ENCODE assay signal across 15 cellular contexts in the genomic region with DNA sequence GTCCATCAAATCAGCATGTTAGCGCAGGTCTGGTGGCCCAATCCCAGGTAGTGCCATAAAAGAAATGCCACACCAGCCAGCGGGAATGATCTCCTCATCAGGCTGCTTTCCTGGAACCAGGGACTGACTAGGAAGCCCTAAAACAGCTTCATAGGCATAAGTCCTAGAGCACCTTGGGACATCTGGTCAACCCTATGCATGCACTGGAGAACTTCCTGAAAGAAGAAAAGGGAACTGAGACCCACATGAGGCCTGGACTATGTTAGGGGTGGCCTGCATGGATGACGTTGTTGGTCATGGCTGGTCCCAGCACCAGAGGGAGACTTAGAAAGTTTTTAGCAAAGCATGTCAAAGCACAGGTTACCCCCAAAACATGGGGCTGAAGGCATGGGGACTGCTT. TPM values are rescaled to one million over a fixed set of nuclear protein-coding genes. Genes with fewer than 3 reads are reported as not detected.
A peak's percentile ranks its signal among the peaks of the same experiment; 100 is the strongest.
DNase-seq lines count a peak whose midpoint lies in the region; ATAC-seq, FAIRE-seq and TF ChIP-seq lines count a peak whose summit lies in the region.
"Had no signal": no experiment of that assay in that cellular context is flagged by ENCODE, and none has a peak within 500 bp of the region (broad histone marks: within the 10 kb centered on the region; RNA-seq: fewer than 3 reads in every experiment).

No MANE protein-coding gene starts in this region.

- peaks cover 40% of the 10 kb centered on the region for H3K4me1 Mint-ChIP-seq in dendritic cell treated with granulocyte-macrophage colony-stimulating factor and Interleukin-4, amounts not matched to agents 40 ng/mL and 50 ng/mL, for 4 days (ENCODE audit: low read depth)
- H3K4me1 Mint-ChIP-seq: activated naive CD4-positive, alpha-beta T cell treated with anti-CD3 and anti-CD28 coated beads, Interleukin-2, amount 10 ng/mL, durations not matched to agents 7 days and 5 days had no signal

- no peak for FAIRE-seq in H54 (lab: Jason Lieb, UNC)
- FAIRE-seq: G401.6 had no signal

- TF ChIP-seq POLR2A in GM18505 (IDR thresholded peaks at IDR 0.05; ENCODE audit: borderline replicate concordance, extremely low read depth, insufficient read depth, insufficient read length) (no peak), H54 (IDR thresholded peaks at IDR 0.05; ENCODE audit: low read depth, low read length) (no peak)

- H3K9me3 Mint-ChIP-seq in dendritic cell treated with granulocyte-macrophage colony-stimulating factor and Interleukin-4, amounts not matched to agents 40 ng/mL and 50 ng/mL, for 4 days: no peaks in the 10 kb centered on the region
- H3K9me3 Mint-ChIP-seq: activated naive CD4-positive, alpha-beta T cell treated with anti-CD3 and anti-CD28 coated beads, Interleukin-2, amount 10 ng/mL, durations not matched to agents 7 days and 5 days; T-cell had no signal

- peak overlapping the region; percentile 98 for H3K27ac Mint-ChIP-seq in dendritic cell treated with granulocyte-macrophage colony-stimulating factor and Interleukin-4, amounts not matched to agents 40 ng/mL and 50 ng/mL, for 4 days
- H3K27ac Mint-ChIP-seq: activated naive CD4-positive, alpha-beta T cell treated with anti-CD3 and anti-CD28 coated beads, Interleukin-2, amount 10 ng/mL, durations not matched to agents 7 days and 5 days; HFFc6; T-cell had no signal

- ATAC-seq in GM18505 (IDR thresholded peaks at IDR 0.05; ENCODE audit: unreplicated experiment): peak; percentile 82
- ATAC-seq in GM21423 (IDR thresholded peaks at IDR 0.05; ENCODE audit: unreplicated experiment): peak; percentile 91
- peak; percentile 82 for ATAC-seq in HG03460 (IDR thresholded peaks at IDR 0.05; ENCODE audit: unreplicated experiment)
- ATAC-seq: T-cell had no signal

- peaks cover 67% of the 10 kb centered on the region for H3K27me3 Mint-ChIP-seq in dendritic cell treated with granulocyte-macrophage colony-stimulating factor and Interleukin-4, amounts not matched to agents 40 ng/mL and 50 ng/mL, for 4 days

- H3K36me3 Mint-ChIP-seq in dendritic cell treated with granulocyte-macrophage colony-stimulating factor and Interleukin-4, amounts not matched to agents 40 ng/mL and 50 ng/mL, for 4 days (ENCODE audit: low read depth): no peaks in the 10 kb centered on the region
- H3K36me3 Mint-ChIP-seq: activated naive CD4-positive, alpha-beta T cell treated with anti-CD3 and anti-CD28 coated beads, Interleukin-2, amount 10 ng/mL, durations not matched to agents 7 days and 5 days; T-cell had no signal

- H3K4me3 Mint-ChIP-seq in dendritic cell treated with granulocyte-macrophage colony-stimulating factor and Interleukin-4, amounts not matched to agents 40 ng/mL and 50 ng/mL, for 4 days: peak overlapping the region; percentile 64
- H3K4me3 Mint-ChIP-seq: activated naive CD4-positive, alpha-beta T cell treated with anti-CD3 and anti-CD28 coated beads, Interleukin-2, amount 10 ng/mL, durations not matched to agents 7 days and 5 days; HFFc6; T-cell had no signal

- DNase-seq in H4 (ENCODE audit: low spot score): no peak
- DNase-seq in H54 (ENCODE audit: insufficient read length, low spot score): no peak
- DNase-seq in AG20443 (ENCODE audit: low spot score): no peak
- no peak for DNase-seq in activated gamma-delta T cell treated with Interleukin-2 at 50 U/mL for 16 hours
- DNase-seq: activated naive CD4-positive, alpha-beta T cell treated with anti-CD3 and anti-CD28 coated beads, Interleukin-2, amount 10 ng/mL, durations not matched to agents 7 days and 5 days; HFFc6; NCI-H187 treated with DMSO at 0.1 percent for 48 hours; occipital lobe; uterus had no signal

- intact Hi-C loops in dendritic cell treated with granulocyte-macrophage colony-stimulating factor and Interleukin-4, amounts not matched to agents 40 ng/mL and 50 ng/mL, for 4 days (cut with micrococcal nuclease): no loop called here

RNA-seq across cellular contexts. Expression of gene KCNK16, which starts 7.6 kb away (rescaled TPM):
- total RNA-seq in H4 (2014; rRNA removed; shearing (Covaris generic)): not detected in 2 replicates
- total RNA-seq: HFFc6, occipital lobe, T-cell, uterus had no signal

RNA-seq across cellular contexts. Expression of gene KCNK17, which starts 15.8 kb away (rescaled TPM):
- not detected in 2 replicates for total RNA-seq in H4 (2014; rRNA removed; shearing (Covaris generic))
- total RNA-seq: HFFc6, occipital lobe had no signal
